ENCODE assay signal across 20 cellular contexts in genomic region chr16:23391381-23392222, GRCh38.
A peak's percentile ranks its signal among the peaks of the same experiment; 100 is the strongest.
DNase-seq lines count a peak whose midpoint lies in the region; ATAC-seq and TF ChIP-seq lines count a peak whose summit lies in the region.
"Had no signal": no experiment of that assay in that cellular context is flagged by ENCODE, and none has a peak within 500 bp of the region (broad histone marks: within the 10 kb centered on the region; RNA-seq: fewer than 3 reads in every experiment).

No MANE protein-coding gene starts in this region.

- no peak for TF ChIP-seq POLR2A in upper lobe of left lung (IDR thresholded peaks at IDR 0.05)

- H3K27me3 ChIP-seq in upper lobe of left lung = no peaks in the 10 kb centered on the region
- H3K27me3 ChIP-seq: Peyer's patch had no signal

- no peak overlapping the region for H3K27ac Mint-ChIP-seq in activated naive CD4-positive, alpha-beta T cell treated with anti-CD3 and anti-CD28 coated beads, Interleukin-2, amount 50 U/mL, for 72 hours
- H3K27ac Mint-ChIP-seq: B cell; CD4-positive, alpha-beta T cell had no signal

- ATAC-seq in mucosa of descending colon (peak; percentile 15), upper lobe of left lung (ENCODE audit: low FRiP score in 2 of 2) (peak; percentile 34 to 77)
- no peak for ATAC-seq in activated naive CD4-positive, alpha-beta T cell treated with anti-CD3 and anti-CD28 coated beads, Interleukin-2, amount 50 U/mL, for 72 hours
- ATAC-seq: K562 had no signal

- 80 to 86% methylated on average over 17 of the region's 17 CpGs for WGBS in upper lobe of left lung, 2 donors

- no peaks in the 10 kb centered on the region for H3K9me3 Mint-ChIP-seq in activated naive CD4-positive, alpha-beta T cell treated with anti-CD3 and anti-CD28 coated beads, Interleukin-2, amount 50 U/mL, for 72 hours
- H3K9me3 Mint-ChIP-seq: CD4-positive, alpha-beta T cell; H9 had no signal

- DNase-seq in NCI-H2029 (lab: John Stamatoyannopoulos, UW) (peak; percentile 12), NCI-H2029 treated with DMSO at 0.1 percent for 48 hours (lab: John Stamatoyannopoulos, UW) (no peak), cerebellar cortex (ENCODE audit: low spot score) (peak; percentile 53), mucosa of descending colon (peak in 1 of 3 donors; percentile 22), upper lobe of left lung (peak in 1 of 2 donors; percentile 80), NCI-H524 treated with DMSO at 0.1 percent for 48 hours (lab: John Stamatoyannopoulos, UW) (no peak), EL (no peak)
- no peak for DNase-seq in activated naive CD4-positive, alpha-beta T cell treated with anti-CD3 and anti-CD28 coated beads, Interleukin-2, amount 50 U/mL, for 72 hours (ENCODE audit: low spot score in 2 of 2)
- DNase-seq: CD4-positive, alpha-beta T cell; DMS53; H9; MV-4-11; NCI-H1417; NCI-H187 treated with DMSO at 0.1 percent for 48 hours; NCI-H82; SHP77 had no signal

- H3K4me1 ChIP-seq in mucosa of descending colon (ENCODE audit: low read depth) (peaks cover 5% of the 10 kb centered on the region), upper lobe of left lung (peaks cover 4 to 26% (median 17%) of the 10 kb centered on the region in 4 donors)
- H3K4me1 ChIP-seq: Peyer's patch had no signal

- H3K4me3 ChIP-seq in mucosa of descending colon (no peak overlapping the region), upper lobe of left lung (no peak overlapping the region)
- H3K4me3 ChIP-seq: K562, Peyer's patch had no signal

- H3K9me3 ChIP-seq in mucosa of descending colon = no peaks in the 10 kb centered on the region
- H3K9me3 ChIP-seq in upper lobe of left lung = no peaks in the 10 kb centered on the region
- H3K9me3 ChIP-seq: Peyer's patch had no signal

- H3K36me3 Mint-ChIP-seq in activated naive CD4-positive, alpha-beta T cell treated with anti-CD3 and anti-CD28 coated beads, Interleukin-2, amount 50 U/mL, for 72 hours = peaks cover 0 to 4% of the 10 kb centered on the region in 2 donors

- peak overlapping the region; percentile 1 to 88 (median 78) for H3K27ac ChIP-seq in upper lobe of left lung
- H3K27ac ChIP-seq: 22Rv1 had no signal

- H3K36me3 ChIP-seq in mucosa of descending colon (ENCODE audit: low read depth) = no peaks in the 10 kb centered on the region
- H3K36me3 ChIP-seq in upper lobe of left lung = peaks cover 0 to 54% (median 26%) of the 10 kb centered on the region in 4 donors

- no peak for TF ChIP-seq CTCF in mucosa of descending colon (IDR thresholded peaks at IDR 0.05)
- peak in 1 of 6 experiments; percentile 6 for TF ChIP-seq CTCF in upper lobe of left lung (IDR thresholded peaks at IDR 0.05)

- intact Hi-C loops in mucosa of descending colon (cut with DNase I, micrococcal nuclease) = no loop called here

- TF ChIP-seq EP300 in upper lobe of left lung (IDR thresholded peaks at IDR 0.05) = peak in 1 of 4 donors; percentile 5

Comparison
In these comparisons a context has a peak if more than half of its experiments do, and no peak if none do; other contexts are left out.
1. DNase-seq: peak in NCI-H2029 (single experiment) and cerebellar cortex (single experiment); none in NCI-H2029 treated with DMSO at 0.1 percent for 48 hours (single experiment), NCI-H524 treated with DMSO at 0.1 percent for 48 hours (single experiment), EL (single experiment) and activated naive CD4-positive, alpha-beta T cell treated with anti-CD3 and anti-CD28 coated beads, Interleukin-2, amount 50 U/mL, for 72 hours (0 of 2).
2. ATAC-seq: peak in mucosa of descending colon (single experiment) and upper lobe of left lung (2 of 2); none in activated naive CD4-positive, alpha-beta T cell treated with anti-CD3 and anti-CD28 coated beads, Interleukin-2, amount 50 U/mL, for 72 hours (0 of 2).